ENCODE assay signal across 28 cellular contexts in genomic region chr10:37572206-37572605, GRCh38.
"Had no signal": no experiment of that assay in that cellular context is flagged by ENCODE, and none has a peak within 500 bp of the region (broad histone marks: within the 10 kb centered on the region; RNA-seq: fewer than 3 reads in every experiment).

No MANE protein-coding gene starts in this region.

- H3K27me3 Mint-ChIP-seq: activated CD4-positive, alpha-beta memory T cell treated with anti-CD3 and anti-CD28 coated beads, Interleukin-2, amount 10 ng/mL, durations not matched to agents 7 days and 5 days; activated CD4-positive, alpha-beta T cell treated with anti-CD3 and anti-CD28 coated beads, Interleukin-2, amount 10 ng/mL, durations not matched to agents 7 days and 5 days; activated naive CD4-positive, alpha-beta T cell treated with anti-CD3 and anti-CD28 coated beads, Interleukin-2, amount 10 ng/mL, durations not matched to agents 7 days and 5 days; activated naive CD8-positive, alpha-beta T cell treated with anti-CD3 and anti-CD28 coated beads, Interleukin-2, amount 10 ng/mL, durations not matched to agents 7 days and 5 days; activated T-cell treated with anti-CD3 and anti-CD28 coated beads, Interleukin-2, amount 50 U/mL, for 24 hours; brain had no signal

- H3K36me3 Mint-ChIP-seq: activated naive CD4-positive, alpha-beta T cell treated with anti-CD3 and anti-CD28 coated beads, Interleukin-2, amount 10 ng/mL, durations not matched to agents 7 days and 5 days; activated naive CD4-positive, alpha-beta T cell treated with anti-CD3 and anti-CD28 coated beads, Interleukin-2, amount 50 U/mL, for 72 hours; activated naive CD8-positive, alpha-beta T cell treated with anti-CD3 and anti-CD28 coated beads, Interleukin-2, amount 10 ng/mL, durations not matched to agents 7 days and 5 days; brain had no signal

- ATAC-seq: activated naive CD4-positive, alpha-beta T cell treated with anti-CD3 and anti-CD28 coated beads, Interleukin-2, amount 50 U/mL, for 72 hours; activated T-cell treated with anti-CD3 and anti-CD28 coated beads, Interleukin-2, amount 50 U/mL, for 72 hours; esophagus mucosa; gastroesophageal sphincter; WTC11 had no signal

- H3K4me3 Mint-ChIP-seq: activated CD4-positive, alpha-beta memory T cell treated with anti-CD3 and anti-CD28 coated beads, Interleukin-2, amount 10 ng/mL, durations not matched to agents 7 days and 5 days; activated CD4-positive, alpha-beta T cell treated with anti-CD3 and anti-CD28 coated beads, Interleukin-2, amount 10 ng/mL, durations not matched to agents 7 days and 5 days; activated naive CD4-positive, alpha-beta T cell treated with anti-CD3 and anti-CD28 coated beads, Interleukin-2, amount 10 ng/mL, durations not matched to agents 7 days and 5 days; activated naive CD8-positive, alpha-beta T cell treated with anti-CD3 and anti-CD28 coated beads, Interleukin-2, amount 10 ng/mL, durations not matched to agents 7 days and 5 days; activated T-cell treated with anti-CD3 and anti-CD28 coated beads, Interleukin-2, amount 50 U/mL, for 24 hours; activated T-cell treated with anti-CD3 and anti-CD28 coated beads, Interleukin-2, amount 50 U/mL, for 72 hours; brain; WTC11 had no signal

- H3K36me3 ChIP-seq: ascending aorta, breast epithelium, cardiac muscle cell, colonic mucosa, gastroesophageal sphincter had no signal

- DNase-seq: activated CD4-positive, alpha-beta memory T cell treated with anti-CD3 and anti-CD28 coated beads, Interleukin-2, amount 10 ng/mL, durations not matched to agents 7 days and 5 days; activated CD4-positive, alpha-beta T cell treated with anti-CD3 and anti-CD28 coated beads for 1 hour; activated CD4-positive, alpha-beta T cell treated with anti-CD3 and anti-CD28 coated beads for 4 hours; activated CD4-positive, alpha-beta T cell treated with anti-CD3 and anti-CD28 coated beads, Interleukin-2, amount 10 ng/mL, durations not matched to agents 7 days and 5 days; activated CD4-positive, alpha-beta T cell treated with anti-CD3 and anti-CD28 coated beads, Interleukin-2, amount 50 U/mL, for 4 hours; activated CD8-positive, alpha-beta memory T cell treated with anti-CD3 and anti-CD28 coated beads, Interleukin-2, amount 50 U/mL, for 48 hours; activated gamma-delta T cell; activated naive CD4-positive, alpha-beta T cell; activated naive CD4-positive, alpha-beta T cell treated with anti-CD3 and anti-CD28 coated beads, Interleukin-2, amount 10 ng/mL, durations not matched to agents 7 days and 5 days; activated naive CD8-positive, alpha-beta T cell treated with anti-CD3 and anti-CD28 coated beads, Interleukin-2, amount 10 ng/mL, durations not matched to agents 7 days and 5 days; activated T-cell treated with anti-CD3 and anti-CD28 coated beads for 4 hours; activated T-cell treated with anti-CD3 and anti-CD28 coated beads, Interleukin-2, amount 50 U/mL, for 24 hours; activated T-cell treated with anti-CD3 and anti-CD28 coated beads, Interleukin-2, amount 50 U/mL, for 72 hours; central memory CD4-positive, alpha-beta T cell; cerebellar nuclear complex; colonic mucosa; effector CD8-positive, alpha-beta T cell; foreskin fibroblast; T-helper 2 cell had no signal

- H3K27ac Mint-ChIP-seq: activated CD4-positive, alpha-beta memory T cell treated with anti-CD3 and anti-CD28 coated beads, Interleukin-2, amount 10 ng/mL, durations not matched to agents 7 days and 5 days; activated CD4-positive, alpha-beta T cell treated with anti-CD3 and anti-CD28 coated beads, Interleukin-2, amount 10 ng/mL, durations not matched to agents 7 days and 5 days; activated naive CD4-positive, alpha-beta T cell treated with anti-CD3 and anti-CD28 coated beads, Interleukin-2, amount 10 ng/mL, durations not matched to agents 7 days and 5 days; activated naive CD4-positive, alpha-beta T cell treated with anti-CD3 and anti-CD28 coated beads, Interleukin-2, amount 50 U/mL, for 72 hours; activated naive CD8-positive, alpha-beta T cell treated with anti-CD3 and anti-CD28 coated beads, Interleukin-2, amount 10 ng/mL, durations not matched to agents 7 days and 5 days; activated T-cell treated with anti-CD3 and anti-CD28 coated beads, Interleukin-2, amount 50 U/mL, for 24 hours; activated T-cell treated with anti-CD3 and anti-CD28 coated beads, Interleukin-2, amount 50 U/mL, for 72 hours; brain; WTC11 had no signal

- H3K9me3 ChIP-seq: ascending aorta, breast epithelium, colonic mucosa had no signal

- H3K27ac ChIP-seq: ascending aorta, breast epithelium, cardiac muscle cell, colonic mucosa, gastroesophageal sphincter, VCaP had no signal

- H3K4me3 ChIP-seq: ascending aorta, breast epithelium, cardiac muscle cell, colonic mucosa, gastroesophageal sphincter had no signal

- H3K4me1 Mint-ChIP-seq: activated CD4-positive, alpha-beta memory T cell treated with anti-CD3 and anti-CD28 coated beads, Interleukin-2, amount 10 ng/mL, durations not matched to agents 7 days and 5 days; activated CD4-positive, alpha-beta T cell treated with anti-CD3 and anti-CD28 coated beads, Interleukin-2, amount 10 ng/mL, durations not matched to agents 7 days and 5 days; activated naive CD4-positive, alpha-beta T cell treated with anti-CD3 and anti-CD28 coated beads, Interleukin-2, amount 10 ng/mL, durations not matched to agents 7 days and 5 days; activated naive CD8-positive, alpha-beta T cell treated with anti-CD3 and anti-CD28 coated beads, Interleukin-2, amount 10 ng/mL, durations not matched to agents 7 days and 5 days; brain; WTC11 had no signal

- H3K27me3 ChIP-seq: ascending aorta, breast epithelium, cardiac muscle cell, colonic mucosa, gastroesophageal sphincter had no signal

- H3K4me1 ChIP-seq: ascending aorta, breast epithelium, colonic mucosa, gastroesophageal sphincter had no signal
